Comparison of ENCODE assay signal across 1 cellular context in the genomic region with DNA sequence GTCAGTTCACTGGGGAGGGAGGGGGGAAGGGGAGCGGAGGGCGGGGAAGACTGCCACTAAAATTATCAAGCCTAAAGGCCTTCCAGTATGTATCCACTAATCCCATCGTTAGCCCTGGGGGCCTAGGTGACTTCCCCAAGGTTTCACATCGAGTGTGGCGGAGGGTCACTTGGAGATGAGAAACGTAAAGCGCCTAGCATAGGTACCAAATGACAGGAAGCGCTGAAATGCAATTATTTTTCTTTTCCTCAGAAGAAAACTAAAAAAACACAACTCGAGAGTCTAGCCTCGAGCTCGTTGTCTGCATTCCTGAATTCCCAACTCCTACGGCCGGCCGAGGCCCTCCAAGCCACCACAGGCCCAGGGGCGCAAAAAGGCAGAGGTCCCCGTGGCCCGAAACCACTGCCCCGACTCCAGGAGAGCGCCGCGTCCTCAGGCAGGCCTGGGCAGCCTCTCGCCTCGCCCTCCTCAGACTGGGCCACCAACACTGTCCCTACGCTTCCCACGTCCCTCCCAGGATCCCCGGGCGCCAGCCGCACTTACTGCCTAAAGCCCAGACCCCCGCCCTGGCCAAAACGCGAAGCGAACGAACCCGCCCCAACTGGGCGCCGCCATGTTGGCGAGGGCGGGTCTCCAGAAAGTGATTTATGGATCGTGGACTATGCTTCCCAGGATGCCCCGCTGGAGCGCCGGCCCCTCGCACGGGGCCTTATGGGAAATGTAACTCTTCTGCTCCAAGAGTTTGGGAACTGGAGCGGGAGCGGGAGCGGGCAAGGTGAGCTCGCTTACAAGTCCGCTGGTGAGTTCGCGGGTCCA.
A peak's percentile ranks its signal among the peaks of the same experiment; 100 is the strongest.
TF ChIP-seq lines count a peak whose summit lies in the region.

A gene with protein sequence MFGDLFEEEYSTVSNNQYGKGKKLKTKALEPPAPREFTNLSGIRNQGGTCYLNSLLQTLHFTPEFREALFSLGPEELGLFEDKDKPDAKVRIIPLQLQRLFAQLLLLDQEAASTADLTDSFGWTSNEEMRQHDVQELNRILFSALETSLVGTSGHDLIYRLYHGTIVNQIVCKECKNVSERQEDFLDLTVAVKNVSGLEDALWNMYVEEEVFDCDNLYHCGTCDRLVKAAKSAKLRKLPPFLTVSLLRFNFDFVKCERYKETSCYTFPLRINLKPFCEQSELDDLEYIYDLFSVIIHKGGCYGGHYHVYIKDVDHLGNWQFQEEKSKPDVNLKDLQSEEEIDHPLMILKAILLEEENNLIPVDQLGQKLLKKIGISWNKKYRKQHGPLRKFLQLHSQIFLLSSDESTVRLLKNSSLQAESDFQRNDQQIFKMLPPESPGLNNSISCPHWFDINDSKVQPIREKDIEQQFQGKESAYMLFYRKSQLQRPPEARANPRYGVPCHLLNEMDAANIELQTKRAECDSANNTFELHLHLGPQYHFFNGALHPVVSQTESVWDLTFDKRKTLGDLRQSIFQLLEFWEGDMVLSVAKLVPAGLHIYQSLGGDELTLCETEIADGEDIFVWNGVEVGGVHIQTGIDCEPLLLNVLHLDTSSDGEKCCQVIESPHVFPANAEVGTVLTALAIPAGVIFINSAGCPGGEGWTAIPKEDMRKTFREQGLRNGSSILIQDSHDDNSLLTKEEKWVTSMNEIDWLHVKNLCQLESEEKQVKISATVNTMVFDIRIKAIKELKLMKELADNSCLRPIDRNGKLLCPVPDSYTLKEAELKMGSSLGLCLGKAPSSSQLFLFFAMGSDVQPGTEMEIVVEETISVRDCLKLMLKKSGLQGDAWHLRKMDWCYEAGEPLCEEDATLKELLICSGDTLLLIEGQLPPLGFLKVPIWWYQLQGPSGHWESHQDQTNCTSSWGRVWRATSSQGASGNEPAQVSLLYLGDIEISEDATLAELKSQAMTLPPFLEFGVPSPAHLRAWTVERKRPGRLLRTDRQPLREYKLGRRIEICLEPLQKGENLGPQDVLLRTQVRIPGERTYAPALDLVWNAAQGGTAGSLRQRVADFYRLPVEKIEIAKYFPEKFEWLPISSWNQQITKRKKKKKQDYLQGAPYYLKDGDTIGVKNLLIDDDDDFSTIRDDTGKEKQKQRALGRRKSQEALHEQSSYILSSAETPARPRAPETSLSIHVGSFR (minus strand): TSS at position 642 of the 816 bp plus-strand sequence. CDS start 1,228 bp downstream, outside the sequence.

TF ChIP-seq in HEK293, 187 proteins besides CTCF, POLR2A, EP300 and RAD21 (continued from another document and continues in another):
- TF ChIP-seq ZNF548 (tag by site-specific recombination; IDR thresholded peaks at IDR 0.05) (no peak), ZNF600 (tag by site-specific recombination; IDR thresholded peaks at IDR 0.05) (no peak), ZNF658 (tag by site-specific recombination; IDR thresholded peaks at IDR 0.05) (no peak), ZNF514 (tag by site-specific recombination; IDR thresholded peaks at IDR 0.05) (no peak), ZNF18 (tag by site-specific recombination; IDR thresholded peaks at IDR 0.05) (no peak), FEZF1 (tag by site-specific recombination; IDR thresholded peaks at IDR 0.05) (peak; percentile 76), ZNF571 (tag by site-specific recombination; IDR thresholded peaks at IDR 0.05) (no peak), ELK4 (IDR thresholded peaks at IDR 0.05; ENCODE audit: borderline replicate concordance, low read depth, low read length) (no peak), ZBTB20 (tag by site-specific recombination; IDR thresholded peaks at IDR 0.05) (no peak; the same call in 1 of the 2 replicates), ZNF791 (tag by site-specific recombination; IDR thresholded peaks at IDR 0.05) (no peak), ZNF560 (tag by site-specific recombination; IDR thresholded peaks at IDR 0.05; ENCODE audit: borderline replicate concordance) (no peak), ZNF394 (tag by site-specific recombination; IDR thresholded peaks at IDR 0.05; ENCODE audit: borderline replicate concordance) (no peak; the same call in 1 of the 2 replicates), BCL11B (tag by site-specific recombination; IDR thresholded peaks at IDR 0.05; ENCODE audit: low read depth) (no peak), AEBP2 (tag by site-specific recombination; IDR thresholded peaks at IDR 0.05; ENCODE audit: borderline replicate concordance) (no peak), ZNF2 (tag by site-specific recombination; IDR thresholded peaks at IDR 0.05) (0 out of 2 replicates have a peak, but pooled peaks have one; percentile 56), ZNF645 (tag by site-specific recombination; IDR thresholded peaks at IDR 0.05) (no peak), INSM2 (tag by site-specific recombination; IDR thresholded peaks at IDR 0.05) (no peak), SALL2 (tag by site-specific recombination; IDR thresholded peaks at IDR 0.05; ENCODE audit: borderline replicate concordance) (no peak), ZNF221 (tag by site-specific recombination; IDR thresholded peaks at IDR 0.05; ENCODE audit: borderline replicate concordance) (no peak), ZNF558 (tag by site-specific recombination; IDR thresholded peaks at IDR 0.05) (no peak; the same call in 1 of the 2 replicates), WT1 (tag by site-specific recombination; IDR thresholded peaks at IDR 0.05) (peak; percentile 30; the same call in 1 of the 2 replicates), EGR2 (tag by site-specific recombination; IDR thresholded peaks at IDR 0.05; ENCODE audit: low read depth) (peak; percentile 42; the same call in 1 of the 2 replicates), ZBTB48 (tag by site-specific recombination; IDR thresholded peaks at IDR 0.05) (peak; percentile 85), ZNF23 (tag by site-specific recombination; IDR thresholded peaks at IDR 0.05; ENCODE audit: borderline replicate concordance) (no peak), ZNF302 (tag by site-specific recombination; IDR thresholded peaks at IDR 0.05; ENCODE audit: low read depth) (no peak), YY2 (tag by site-specific recombination; IDR thresholded peaks at IDR 0.05) (peak; percentile 77; the same call in 1 of the 2 replicates), ZNF777 (tag by site-specific recombination; IDR thresholded peaks at IDR 0.05; ENCODE audit: borderline replicate concordance) (no peak), ZNF184 (tag by site-specific recombination; IDR thresholded peaks at IDR 0.05) (no peak), ZNF16 (tag by site-specific recombination; IDR thresholded peaks at IDR 0.05; ENCODE audit: low read depth) (no peak), ZNF132 (tag by site-specific recombination; IDR thresholded peaks at IDR 0.05; ENCODE audit: borderline replicate concordance) (no peak), TRIM28 (IDR thresholded peaks at IDR 0.05; ENCODE audit: borderline replicate concordance, low read length) (no peak), SP7 (tag by site-specific recombination; IDR thresholded peaks at IDR 0.05) (peak; percentile 70), ZBTB17 (tag by site-specific recombination; IDR thresholded peaks at IDR 0.05) (peak; percentile 68; the same call in 1 of the 2 replicates), ZNF10 (tag by site-specific recombination; IDR thresholded peaks at IDR 0.05) (no peak), MEIS1 (CRISPR knock-in tag; IDR thresholded peaks at IDR 0.05; ENCODE audit: borderline replicate concordance) (0 out of 2 replicates have a peak, but pooled peaks have one; percentile 63), ZNF169 (tag by site-specific recombination; IDR thresholded peaks at IDR 0.05) (no peak), KLF16 (tag by site-specific recombination; IDR thresholded peaks at IDR 0.05) (no peak), ZNF114 (tag by site-specific recombination; IDR thresholded peaks at IDR 0.05) (no peak), ZNF654 (tag by site-specific recombination; IDR thresholded peaks at IDR 0.05; ENCODE audit: low read depth) (no peak), ZXDB (tag by site-specific recombination; IDR thresholded peaks at IDR 0.05) (peak; percentile 80), ZNF585B (tag by site-specific recombination; IDR thresholded peaks at IDR 0.05) (no peak)
- TF ChIP-seq, protein P1, sequence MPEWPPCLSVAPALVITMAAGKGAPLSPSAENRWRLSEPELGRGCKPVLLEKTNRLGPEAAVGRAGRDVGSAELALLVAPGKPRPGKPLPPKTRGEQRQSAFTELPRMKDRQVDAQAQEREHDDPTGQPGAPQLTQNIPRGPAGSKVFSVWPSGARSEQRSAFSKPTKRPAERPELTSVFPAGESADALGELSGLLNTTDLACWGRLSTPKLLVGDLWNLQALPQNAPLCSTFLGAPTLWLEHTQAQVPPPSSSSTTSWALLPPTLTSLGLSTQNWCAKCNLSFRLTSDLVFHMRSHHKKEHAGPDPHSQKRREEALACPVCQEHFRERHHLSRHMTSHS (tag by site-specific recombination; IDR thresholded peaks at IDR 0.05) = no peak
- TF ChIP-seq, protein P2, sequence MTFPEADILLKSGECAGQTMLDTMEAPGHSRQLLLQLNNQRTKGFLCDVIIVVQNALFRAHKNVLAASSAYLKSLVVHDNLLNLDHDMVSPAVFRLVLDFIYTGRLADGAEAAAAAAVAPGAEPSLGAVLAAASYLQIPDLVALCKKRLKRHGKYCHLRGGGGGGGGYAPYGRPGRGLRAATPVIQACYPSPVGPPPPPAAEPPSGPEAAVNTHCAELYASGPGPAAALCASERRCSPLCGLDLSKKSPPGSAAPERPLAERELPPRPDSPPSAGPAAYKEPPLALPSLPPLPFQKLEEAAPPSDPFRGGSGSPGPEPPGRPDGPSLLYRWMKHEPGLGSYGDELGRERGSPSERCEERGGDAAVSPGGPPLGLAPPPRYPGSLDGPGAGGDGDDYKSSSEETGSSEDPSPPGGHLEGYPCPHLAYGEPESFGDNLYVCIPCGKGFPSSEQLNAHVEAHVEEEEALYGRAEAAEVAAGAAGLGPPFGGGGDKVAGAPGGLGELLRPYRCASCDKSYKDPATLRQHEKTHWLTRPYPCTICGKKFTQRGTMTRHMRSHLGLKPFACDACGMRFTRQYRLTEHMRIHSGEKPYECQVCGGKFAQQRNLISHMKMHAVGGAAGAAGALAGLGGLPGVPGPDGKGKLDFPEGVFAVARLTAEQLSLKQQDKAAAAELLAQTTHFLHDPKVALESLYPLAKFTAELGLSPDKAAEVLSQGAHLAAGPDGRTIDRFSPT (tag by site-specific recombination; IDR thresholded peaks at IDR 0.05) = no peak
- TF ChIP-seq, protein P3, sequence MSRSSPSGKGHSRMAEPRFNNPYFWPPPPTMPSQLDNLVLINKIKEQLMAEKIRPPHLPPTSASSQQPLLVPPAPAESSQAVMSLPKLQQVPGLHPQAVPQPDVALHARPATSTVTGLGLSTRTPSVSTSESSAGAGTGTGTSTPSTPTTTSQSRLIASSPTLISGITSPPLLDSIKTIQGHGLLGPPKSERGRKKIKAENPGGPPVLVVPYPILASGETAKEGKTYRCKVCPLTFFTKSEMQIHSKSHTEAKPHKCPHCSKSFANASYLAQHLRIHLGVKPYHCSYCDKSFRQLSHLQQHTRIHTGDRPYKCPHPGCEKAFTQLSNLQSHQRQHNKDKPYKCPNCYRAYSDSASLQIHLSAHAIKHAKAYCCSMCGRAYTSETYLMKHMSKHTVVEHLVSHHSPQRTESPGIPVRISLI (tag by site-specific recombination; IDR thresholded peaks at IDR 0.05) = no peak
